ENCODE assay signal across 14 cellular contexts in the genomic region with DNA sequence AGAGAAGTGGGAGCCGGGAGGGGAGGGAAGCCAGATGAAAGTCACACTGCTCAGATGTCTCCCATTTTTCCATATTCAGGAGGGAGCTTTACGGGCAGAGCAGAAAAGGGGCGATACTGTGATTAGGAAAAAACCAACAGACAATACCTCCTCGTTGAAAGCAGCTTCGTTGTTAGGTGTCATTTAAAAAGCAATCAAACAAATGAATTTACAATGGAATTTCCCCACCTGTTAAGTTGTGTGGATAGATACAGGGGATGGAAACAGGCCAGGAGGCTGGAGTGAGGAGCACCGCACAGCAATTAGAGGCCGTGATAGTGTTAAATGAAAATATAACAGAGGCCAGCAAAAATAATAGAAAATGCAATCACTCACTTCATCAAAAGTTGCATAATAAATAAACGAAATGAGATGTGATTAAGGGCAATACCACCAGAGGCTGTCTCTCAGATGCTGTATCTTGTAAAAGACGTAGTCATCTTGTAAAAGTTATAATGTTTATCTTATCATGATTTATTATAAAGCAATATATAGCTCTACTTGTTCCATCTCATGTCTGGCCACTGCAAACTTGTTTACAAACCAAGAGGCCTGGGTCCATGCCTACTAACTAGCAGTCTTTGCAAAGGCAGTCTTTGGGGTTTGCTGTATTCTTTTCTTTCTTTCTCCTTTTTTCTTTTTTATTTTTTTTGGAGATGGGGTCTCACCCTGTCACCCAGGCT.
"Had no signal": no experiment of that assay in that cellular context is flagged by ENCODE, and none has a peak within 500 bp of the region (broad histone marks: within the 10 kb centered on the region; RNA-seq: fewer than 3 reads in every experiment).

No MANE protein-coding gene starts in this region.

- ATAC-seq: natural killer cell treated with Interleukin-12 subunit alpha and Interleukin-12 subunit beta and Interleukin-15 and Interleukin-18, amount 100 ng/mL, for 72 hours; psoas muscle; right lobe of liver; stimulated activated memory B cell treated with anti-CD40 and anti-IgM and Interleukin-4, amounts not matched to agents 10 μg/mL and 1 μg/mL and 100 μg/mL, for 72 hours had no signal

- H3K27me3 ChIP-seq: colonic mucosa, right lobe of liver had no signal

- H3K9me3 Mint-ChIP-seq: activated naive CD4-positive, alpha-beta T cell treated with anti-CD3 and anti-CD28 coated beads for 36 hours; activated T-helper 1 cell treated with anti-CD3 and anti-CD28 coated beads, Interleukin-12 subunit alpha, Interleukin-12 subunit beta, Interleukin-2, Interleukin-4 antibody, amounts not matched to agents 30 ng/mL and 10 ng/mL and 1 ng/mL, durations not matched to agents 14 hours and 24 hours and 36 hours; natural killer cell treated with Interleukin-12 subunit alpha and Interleukin-12 subunit beta and Interleukin-15 and Interleukin-18, amount 100 ng/mL, for 72 hours; stimulated activated memory B cell treated with anti-CD40 and anti-IgM and Interleukin-4, amounts not matched to agents 10 μg/mL and 1 μg/mL and 100 μg/mL, for 72 hours had no signal

- H3K27ac Mint-ChIP-seq: activated naive CD4-positive, alpha-beta T cell treated with anti-CD3 and anti-CD28 coated beads for 36 hours; memory B cell; stimulated activated memory B cell treated with anti-CD40 and anti-IgM and Interleukin-4, amounts not matched to agents 10 μg/mL and 1 μg/mL and 100 μg/mL, for 72 hours; type B pancreatic cell had no signal

- H3K36me3 Mint-ChIP-seq: memory B cell; natural killer cell treated with Interleukin-12 subunit alpha and Interleukin-12 subunit beta and Interleukin-15 and Interleukin-18, amount 100 ng/mL, for 72 hours; stimulated activated memory B cell treated with anti-CD40 and anti-IgM and Interleukin-4, amounts not matched to agents 10 μg/mL and 1 μg/mL and 100 μg/mL, for 72 hours; type B pancreatic cell had no signal

- H3K4me1 ChIP-seq: colonic mucosa, left ventricle myocardium inferior, psoas muscle, right lobe of liver had no signal

- H3K36me3 ChIP-seq: colonic mucosa, left ventricle myocardium inferior, right lobe of liver had no signal

- H3K9me3 ChIP-seq: colonic mucosa, left ventricle myocardium inferior, psoas muscle, right lobe of liver had no signal

- H3K4me3 ChIP-seq: colonic mucosa, left ventricle myocardium inferior, psoas muscle, right lobe of liver had no signal

- H3K4me1 Mint-ChIP-seq: memory B cell had no signal

- H3K27ac ChIP-seq: colonic mucosa, left ventricle myocardium inferior, psoas muscle, right lobe of liver had no signal

- H3K4me3 Mint-ChIP-seq: activated naive CD4-positive, alpha-beta T cell treated with anti-CD3 and anti-CD28 coated beads for 36 hours; memory B cell; natural killer cell treated with Interleukin-12 subunit alpha and Interleukin-12 subunit beta and Interleukin-15 and Interleukin-18, amount 100 ng/mL, for 72 hours; stimulated activated memory B cell treated with anti-CD40 and anti-IgM and Interleukin-4, amounts not matched to agents 10 μg/mL and 1 μg/mL and 100 μg/mL, for 72 hours; type B pancreatic cell had no signal

- DNase-seq: activated CD4-positive, CD25-positive, alpha-beta regulatory T cell treated with anti-CD3 and anti-CD28 coated beads, Interleukin-2, amount 50 U/mL, for 72 hours; activated naive CD4-positive, alpha-beta T cell treated with anti-CD3 and anti-CD28 coated beads for 36 hours; caudate nucleus; colonic mucosa; left ventricle myocardium inferior; occipital lobe; psoas muscle; right lobe of liver; substantia nigra had no signal
